8 cellular contexts compared by ENCODE assay signal in the genomic region with DNA sequence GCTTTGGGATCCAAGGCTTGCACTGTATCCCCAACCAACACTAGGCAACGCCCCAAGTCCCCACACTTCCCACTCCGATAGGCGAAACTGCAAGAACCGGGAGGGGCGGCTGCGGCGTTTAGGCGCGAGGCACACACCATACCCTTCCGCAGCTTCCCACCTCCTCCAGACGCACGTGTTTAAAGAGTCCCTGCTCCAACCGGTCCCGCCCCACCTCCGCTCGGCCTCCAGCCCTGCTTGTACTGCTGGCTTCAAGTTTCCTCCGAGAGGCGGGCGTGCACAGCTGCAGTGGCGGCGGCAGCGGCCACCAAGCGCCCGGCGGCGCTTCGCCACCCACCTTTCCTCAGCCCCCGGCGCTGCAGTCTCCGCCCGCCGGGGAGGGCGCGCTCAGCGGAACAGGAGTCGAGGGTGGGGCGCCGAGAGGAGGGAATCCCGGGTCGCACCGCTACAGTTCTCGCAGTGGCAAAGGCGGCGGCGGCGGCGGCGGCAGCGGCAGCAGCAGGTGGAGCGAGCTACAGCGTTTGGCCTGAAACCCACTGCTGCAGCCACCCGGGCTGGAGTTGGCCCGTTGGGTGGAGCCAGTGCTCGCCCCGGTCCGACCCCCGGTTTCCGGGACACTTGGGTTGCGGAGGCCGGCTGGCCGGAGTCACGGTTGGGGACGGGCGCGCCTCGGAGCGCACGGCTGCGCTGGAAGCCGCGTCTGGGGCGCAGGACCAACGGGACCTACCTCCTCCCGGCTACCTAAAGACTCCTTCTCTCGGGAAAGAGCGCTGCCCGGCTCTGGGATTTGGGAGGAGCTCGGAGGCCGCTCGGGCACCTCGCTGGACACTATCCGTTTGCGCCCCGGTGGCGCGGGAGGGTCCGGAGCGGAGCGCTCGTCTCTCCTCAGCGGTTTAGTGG. TPM values are rescaled to one million over a fixed set of nuclear protein-coding genes. Genes with fewer than 3 reads are reported as not detected.
DNase-seq lines count a peak whose midpoint lies in the region; ATAC-seq and TF ChIP-seq lines count a peak whose summit lies in the region.

CNIH3 (plus strand) TSS at position 457 of the 900 bp plus-strand sequence. CDS start 858 bp downstream, outside the sequence.

- H3K4me1 ChIP-seq in mesodermal cell (ENCODE audit: control insufficient read depth, insufficient read depth, low read length, poor library complexity, severe bottlenecking): no peaks in the 10 kb centered on the region
- H3K4me1 ChIP-seq in tibial artery: peaks cover 0 to 23% (median 17%) of the 10 kb centered on the region in 4 donors

- POLR2A ChIA-PET in GM10248 (lab: Yijun Ruan, JAX): no interaction called here

- DNase-seq in D341Med (ENCODE audit: low spot score) (peak; percentile 70), KBM-7 (peak; percentile 52), SW480 (ENCODE audit: low spot score) (peak; percentile 77), cerebellar cortex (ENCODE audit: low spot score) (peak; percentile 26), tibial artery (no peak), GM10248 (ENCODE audit: extremely low spot score) (no peak)

- CTCF ChIA-PET in GM10248 (lab: Yijun Ruan, JAX): interaction anchor here (1.2 kb wide), 1 partner anchor 307 kb away, joined by 5 read pairs; no protein-coding TSS in a partner anchor

- H3K9me3 ChIP-seq in mesodermal cell (ENCODE audit: control insufficient read depth, low read length): peaks cover 1% of the 10 kb centered on the region
- no peaks in the 10 kb centered on the region for H3K9me3 ChIP-seq in tibial artery

- ATAC-seq in GM21447 (IDR thresholded peaks at IDR 0.05; ENCODE audit: unreplicated experiment): no peak

- H3K27me3 ChIP-seq in tibial artery: peaks cover 0 to 51% of the 10 kb centered on the region in 2 donors

- in situ Hi-C loops in KBM-7 (cut with MboI; ENCODE audit: low pct_unique_long_range_greater_than_20kb, low sequenced_read_pairs): no loop called here

- intact Hi-C loops in tibial artery (cut with DNase I; ENCODE audit: low total_unique reads): no loop called here

- H3K27ac ChIP-seq in mesodermal cell (ENCODE audit: low read depth, low read length, severe bottlenecking): no peak within 1 kb of the TSS
- no peak within 1 kb of the TSS for H3K27ac ChIP-seq in tibial artery

- H3K4me3 ChIP-seq in mesodermal cell (ENCODE audit: extremely low read depth, insufficient read depth, low read length, poor library complexity, severe bottlenecking): peak within 1 kb of the TSS; percentile 59
- peak within 1 kb of the TSS; percentile 22 to 43 for H3K4me3 ChIP-seq in tibial artery

- TF ChIP-seq CTCF in tibial artery (IDR thresholded peaks at IDR 0.05) (no peak), GM10248 (IDR thresholded peaks at IDR 0.05; ENCODE audit: control extremely low read depth, extremely low read depth, low read depth, missing control alignments) (no peak)

- H3K36me3 ChIP-seq in mesodermal cell (ENCODE audit: control insufficient read depth, insufficient read depth, low read length) (peaks cover 14% of the 10 kb centered on the region), tibial artery (no peaks in the 10 kb centered on the region)

- WGBS in mesodermal cell (ENCODE audit: insufficient coverage in 2 of 2), 2 experiments: 1 to 3% methylated on average over 55 to 79 of the region's 91 CpGs

RNA-seq across cellular contexts. Expression of gene CNIH3, which starts in this region (rescaled TPM):
- polyA plus RNA-seq in mesodermal cell (2013, experiment 1 of 2): 9.1 TPM
- polyA plus RNA-seq in mesodermal cell (2013, experiment 2 of 2): 13.0 TPM

Comparison
In these comparisons a context has a peak if more than half of its experiments do, and no peak if none do; other contexts are left out.
1. DNase-seq: peak in D341Med (single experiment), KBM-7 (single experiment), SW480 (single experiment) and cerebellar cortex (single experiment); none in tibial artery (0 of 2) and GM10248 (single experiment).